In the genomic region with DNA sequence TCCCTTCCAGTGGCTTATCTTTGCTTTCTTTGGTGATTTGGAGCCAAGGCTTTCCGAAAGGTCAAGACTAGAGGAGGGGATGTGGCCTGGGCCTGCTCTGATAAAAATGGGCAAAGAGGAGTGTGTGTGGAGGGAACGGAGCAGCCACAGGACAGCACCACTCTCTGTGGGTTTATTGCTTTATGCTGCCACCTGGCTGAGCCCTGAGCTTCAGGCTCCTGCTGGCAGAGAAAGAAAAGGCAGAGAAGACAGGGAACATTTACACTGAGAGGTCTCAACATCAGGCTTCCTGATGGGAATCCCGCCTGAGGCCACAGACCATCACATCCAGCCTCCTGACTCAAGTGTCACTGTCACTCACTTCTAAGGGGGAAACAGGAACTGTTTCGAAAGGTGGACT, we compare ENCODE assay signal across 10 cellular contexts. TPM values are rescaled to one million over a fixed set of nuclear protein-coding genes. Genes with fewer than 3 reads are reported as not detected.
A peak's percentile ranks its signal among the peaks of the same experiment; 100 is the strongest.
DNase-seq lines count a peak whose midpoint lies in the region; ATAC-seq, FAIRE-seq and TF ChIP-seq lines count a peak whose summit lies in the region.
"Had no signal": no experiment of that assay in that cellular context is flagged by ENCODE, and none has a peak within 500 bp of the region (broad histone marks: within the 10 kb centered on the region; RNA-seq: fewer than 3 reads in every experiment).

No MANE protein-coding gene starts in this region.

- CTCF ChIA-PET in K562 (lab: Yijun Ruan, JAX; ENCODE audit: low intra/inter-chr PET ratio): no interaction called here
- CTCF ChIA-PET in CD8-positive, alpha-beta memory T cell (lab: Charles Lee): no interaction called here

- H4K20me1 ChIP-seq in K562 (replicated peaks; ENCODE audit: control insufficient read depth, insufficient read depth, low read length) (no peaks in the 10 kb centered on the region), keratinocyte (ENCODE audit: control insufficient read depth, extremely low read depth, insufficient read depth, low read length) (no peaks in the 10 kb centered on the region)

- FAIRE-seq in K562 (lab: Jason Lieb, UNC) (no peak), keratinocyte (lab: Jason Lieb, UNC) (no peak)
- FAIRE-seq: RCC 7860 had no signal

- H3K27me3 Mint-ChIP-seq in CD8-positive, alpha-beta memory T cell: peaks cover 30 to 65% of the 10 kb centered on the region in 2 donors

- H3K9ac ChIP-seq in K562 (ENCODE audit: insufficient read depth in 1 of 2, low read depth in 2 of 2, low read length in 2 of 2): no peak overlapping the region
- H3K9ac ChIP-seq in keratinocyte (ENCODE audit: control insufficient read depth, extremely low read depth, insufficient read depth, low read length): no peak overlapping the region

- no peaks in the 10 kb centered on the region for H3K36me3 ChIP-seq in K562 (ENCODE audit: control insufficient read depth, insufficient read depth, low read length)
- H3K36me3 ChIP-seq in keratinocyte (ENCODE audit: control insufficient read depth in 2 of 2, extremely low read depth in 1 of 2, insufficient read depth in 2 of 2, low read length in 2 of 2): no peaks in the 10 kb centered on the region
- H3K36me3 ChIP-seq in CD8-positive, alpha-beta memory T cell (ENCODE audit: insufficient read depth, low read length): no peaks in the 10 kb centered on the region

- H3K79me2 ChIP-seq in K562 (ENCODE audit: control insufficient read depth, insufficient read depth, low read length): no peaks in the 10 kb centered on the region
- H3K79me2 ChIP-seq in keratinocyte (ENCODE audit: control insufficient read depth, insufficient read depth, low read length): no peaks in the 10 kb centered on the region

- intact Hi-C loops in K562 (cut with micrococcal nuclease): no loop called here

- ATAC-seq in K562 (no peak), GM18873 (IDR thresholded peaks at IDR 0.05; ENCODE audit: low FRiP score, unreplicated experiment) (no peak)

- 0% methylated on average over 2 of the region's 4 CpGs for WGBS in K562 (ENCODE audit: insufficient coverage, low coverage, missing lambda C conversion rate)

- no peak for TF ChIP-seq POLR2A in K562 (conservative IDR thresholded peaks at IDR 0.05)

- H3K4me3 Mint-ChIP-seq in CD8-positive, alpha-beta memory T cell: no peak overlapping the region
- H3K4me3 Mint-ChIP-seq: naive B cell had no signal

- no peak for TF ChIP-seq EP300 in Ishikawa (IDR thresholded peaks at IDR 0.05; ENCODE audit: borderline replicate concordance)
- no peak for TF ChIP-seq EP300 in K562 (IDR thresholded peaks at IDR 0.05; ENCODE audit: low read length)

- no peaks in the 10 kb centered on the region for H3K36me3 Mint-ChIP-seq in CD8-positive, alpha-beta memory T cell

- in situ Hi-C loops in K562 (cut with MboI): no loop called here

- H3K27me3 ChIP-seq in K562 (ENCODE audit: control insufficient read depth in 2 of 2, insufficient read depth in 2 of 2, low read length in 2 of 2) (0 out of 5 replicates have a peak, but pooled peaks cover 0 to 8% of the 10 kb centered on the region in 2 experiments), keratinocyte (ENCODE audit: control insufficient read depth, extremely low read depth, insufficient read depth, low read length) (peaks cover 28% of the 10 kb centered on the region)
- peaks cover 5% of the 10 kb centered on the region for H3K27me3 ChIP-seq in CD8-positive, alpha-beta memory T cell (ENCODE audit: insufficient read depth, low read length, poor library complexity, severe bottlenecking)

- peak; percentile 38 for DNase-seq in Ammon's horn (ENCODE audit: low spot score)
- peak in 1 of 4 experiments; percentile 3 for DNase-seq in K562 (ENCODE audit: extremely low read depth in 1 of 4, low spot score in 3 of 4)
- no peak for DNase-seq in keratinocyte (ENCODE audit: low read depth, low spot score)
- no peak for DNase-seq in NCI-H2029 (lab: John Stamatoyannopoulos, UW)
- DNase-seq in CD8-positive, alpha-beta memory T cell: no peak
- no peak for DNase-seq in NCI-H2171 treated with DMSO at 0.1 percent for 48 hours (lab: John Stamatoyannopoulos, UW)
- DNase-seq: naive B cell had no signal

- H3K9me1 ChIP-seq in K562 (ENCODE audit: control insufficient read depth, insufficient read depth, low read length) (no peaks in the 10 kb centered on the region), keratinocyte (ENCODE audit: control insufficient read depth, extremely low read depth, insufficient read depth, low read length) (no peaks in the 10 kb centered on the region)

- no peak overlapping the region for H3K27ac ChIP-seq in K562 (ENCODE audit: extremely low read depth, low read depth, low read length)
- no peak overlapping the region for H3K27ac ChIP-seq in keratinocyte (ENCODE audit: control insufficient read depth, insufficient read depth, low read length)
- no peak overlapping the region for H3K27ac ChIP-seq in CD8-positive, alpha-beta memory T cell (ENCODE audit: low read depth, low read length)

- TF ChIP-seq CTCF in K562 (IDR thresholded peaks at IDR 0.05 in 2 of 3, conservative IDR thresholded peaks at IDR 0.05 in 1 of 3; ENCODE audit: insufficient read depth in 2 of 3, low read depth in 1 of 3, low read length in 3 of 3) (peak; percentile 13 to 46 (median 44); a peak in 3 of 6 replicates), keratinocyte (optimal IDR thresholded peaks at IDR 0.05 in 1 of 3, IDR thresholded peaks at IDR 0.05 in 1 of 3, conservative IDR thresholded peaks at IDR 0.05 in 1 of 3; ENCODE audit: extremely low read depth in 1 of 3, insufficient read depth in 2 of 3, low read length in 3 of 3) (peak; percentile 39 to 69 (median 61))

- TF ChIP-seq RAD21 in Ishikawa (IDR thresholded peaks at IDR 0.05; ENCODE audit: low read depth) (peak; percentile 29), K562 (CRISPR knock-in tag; conservative IDR thresholded peaks at IDR 0.05 in 1 of 2, IDR thresholded peaks at IDR 0.05 in 1 of 2) (peak; percentile 41 to 55)

- BruUV-seq in K562 (replicated peaks; lab: Mats Ljungman, UMichigan): no TSS peak

- H3K9me3 Mint-ChIP-seq in CD8-positive, alpha-beta memory T cell: peaks cover 0 to 4% (median 0%) of the 10 kb centered on the region in 5 donors

- H2AFZ ChIP-seq in K562 (ENCODE audit: low read depth, low read length) (no peak overlapping the region), keratinocyte (ENCODE audit: control insufficient read depth, low read length) (no peak overlapping the region)

- no peak overlapping the region for H3K27ac Mint-ChIP-seq in CD8-positive, alpha-beta memory T cell
- H3K27ac Mint-ChIP-seq: naive B cell had no signal

- no peaks in the 10 kb centered on the region for H3K4me1 ChIP-seq in K562 (replicated peaks in 1 of 2; ENCODE audit: control insufficient read depth in 2 of 2, insufficient read depth in 2 of 2, low read length in 2 of 2)
- no peaks in the 10 kb centered on the region for H3K4me1 ChIP-seq in keratinocyte (ENCODE audit: control insufficient read depth, extremely low read depth, insufficient read depth, low read length)
- no peaks in the 10 kb centered on the region for H3K4me1 ChIP-seq in CD8-positive, alpha-beta memory T cell (ENCODE audit: insufficient read depth, low read length)

- no peak overlapping the region for H3K4me2 ChIP-seq in K562 (ENCODE audit: insufficient read depth, low read length)
- no peak overlapping the region for H3K4me2 ChIP-seq in keratinocyte (ENCODE audit: control insufficient read depth, extremely low read depth, insufficient read depth, low read depth, low read length)

- POLR2A ChIA-PET in K562 (lab: Yijun Ruan, JAX): interaction anchor here (0.9 kb wide), 1 partner anchor 11 kb away, joined by 3 read pairs; no protein-coding TSS in a partner anchor
- POLR2A ChIA-PET in CD8-positive, alpha-beta memory T cell (lab: Charles Lee): no interaction called here

- H3K4me1 Mint-ChIP-seq in CD8-positive, alpha-beta memory T cell: no peaks in the 10 kb centered on the region
- H3K4me1 Mint-ChIP-seq: naive B cell had no signal

- no peaks in the 10 kb centered on the region for H3K9me3 ChIP-seq in K562 (replicated peaks; ENCODE audit: control insufficient read depth, insufficient read depth, low read depth, low read length)
- no peaks in the 10 kb centered on the region for H3K9me3 ChIP-seq in keratinocyte (ENCODE audit: control insufficient read depth, low read depth, low read length)
- H3K9me3 ChIP-seq in CD8-positive, alpha-beta memory T cell (ENCODE audit: low read length): no peaks in the 10 kb centered on the region

- dilution Hi-C loops in keratinocyte (cut with MboI; ENCODE audit: extremely low pct_ligation_motif_present, low sequenced_read_pairs): no loop called here

- H3K4me3 ChIP-seq in K562 (no peak overlapping the region), keratinocyte (ENCODE audit: control insufficient read depth in 2 of 3, extremely low read depth in 1 of 3, insufficient read depth in 2 of 3, low read depth in 1 of 3, low read length in 3 of 3) (no peak overlapping the region)
- no peak overlapping the region for H3K4me3 ChIP-seq in CD8-positive, alpha-beta memory T cell (ENCODE audit: low read length)

TF ChIP-seq in K562, 482 proteins besides CTCF, POLR2A, EP300 and RAD21 (continues in another document):
- TF ChIP-seq ZNF133 (CRISPR knock-in tag; IDR thresholded peaks at IDR 0.05): no peak

RNA-seq across cellular contexts. Expression of gene GSX1, which starts 9.2 kb away (rescaled TPM):
- total RNA-seq in K562 (2011; cell fraction: chromatin; rRNA removed; ENCODE audit: low replicate concordance): not detected in 2 replicates
- total RNA-seq in K562 (2011; cell fraction: nucleolus; rRNA removed): not detected in 2 replicates
- total RNA-seq in K562 (2011; cell fraction: nucleoplasm; rRNA removed): not detected in 2 replicates
- total RNA-seq in K562 (2014; rRNA removed) (not detected in 2 replicates), K562 (2014; rRNA removed; fragmentation: Illumina TruSeq; extraction: Trizol) (not detected in 2 replicates), K562 (2015; rRNA removed; fragmentation: Illumina TruSeq; extraction: Trizol) (not detected in 2 replicates), K562 (2021) (not detected in 2 replicates)
- polyA plus RNA-seq in K562 (2011; rRNA removed) (not detected in 2 replicates), K562 (2014; fragmentation: Illumina TruSeq; extraction: Trizol) (not detected in 2 replicates), K562 (2014; fragmentation: Nextera tagmentation; extraction: Ambion mirVana) (not detected), K562 (2014; rRNA removed) (not detected in 2 replicates), keratinocyte (not detected in 3 replicates)
- polyA plus RNA-seq in K562 (2011; cell fraction: cytosol; rRNA removed): not detected in 2 replicates
- polyA plus RNA-seq in K562 (2011; cell fraction: nucleus; rRNA removed): not detected in 2 replicates
- polyA plus RNA-seq in K562 (2012): not detected in 2 replicates
- not detected in 2 replicates for polyA minus RNA-seq in K562 (2011; rRNA and poly(A)+ RNA removed)
- polyA minus RNA-seq in K562 (2011; cell fraction: cytosol; rRNA and poly(A)+ RNA removed): not detected in 2 replicates
- polyA minus RNA-seq in K562 (2011; cell fraction: nucleus; rRNA and poly(A)+ RNA removed): not detected in 2 replicates
- not detected for polyA plus RNA-seq in keratinocyte (2011; ENCODE audit: low read depth)
- not detected in 2 replicates for polyA plus RNA-seq in keratinocyte (2011; cell fraction: cytosol; rRNA removed)
- polyA plus RNA-seq in keratinocyte (2011; cell fraction: nucleus; rRNA removed): not detected in 2 replicates
- not detected in 2 replicates for polyA plus RNA-seq in keratinocyte (2012; ENCODE audit: low replicate concordance)
- polyA minus RNA-seq in keratinocyte: not detected in 3 replicates
- not detected for polyA minus RNA-seq in keratinocyte (2011; cell fraction: cytosol; rRNA and poly(A)+ RNA removed)
- not detected in 2 replicates for polyA minus RNA-seq in keratinocyte (2011; cell fraction: nucleus; rRNA and poly(A)+ RNA removed)
- total RNA-seq in CD8-positive, alpha-beta memory T cell: not detected
- polyA plus RNA-seq in CD8-positive, alpha-beta memory T cell: not detected
